Comparison of ENCODE assay signal across 1 cellular context in genomic region chr11:71252782-71253730, GRCh38.
TF ChIP-seq lines count a peak whose summit lies in the region.

No MANE protein-coding gene starts in this region.

TF ChIP-seq in HepG2, 621 proteins besides CTCF, POLR2A, EP300 and RAD21 (continued from another document):
- TF ChIP-seq ZNF629 (CRISPR knock-in tag; conservative IDR thresholded peaks at IDR 0.05), result 0 out of 2 replicates have a peak, but pooled peaks have one; percentile 27
- no peak for TF ChIP-seq PRDM10 (CRISPR knock-in tag; IDR thresholded peaks at IDR 0.05; ENCODE audit: low read depth)
- peak; percentile 77 for TF ChIP-seq IKZF5 (CRISPR knock-in tag; IDR thresholded peaks at IDR 0.05)
- TF ChIP-seq ZNF878 (CRISPR knock-in tag; IDR thresholded peaks at IDR 0.05), result peak; percentile 70; the same call in 1 of the 2 replicates
- TF ChIP-seq KLF11 (CRISPR knock-in tag; IDR thresholded peaks at IDR 0.05), result no peak
- TF ChIP-seq ZSCAN20 (CRISPR knock-in tag; IDR thresholded peaks at IDR 0.05; ENCODE audit: borderline replicate concordance), result 0 out of 2 replicates have a peak, but pooled peaks have one; percentile 36
- TF ChIP-seq CREB1 (IDR thresholded peaks at IDR 0.05), result no peak
- peak; percentile 67 for TF ChIP-seq CREB1 (CRISPR knock-in tag; IDR thresholded peaks at IDR 0.05)
- TF ChIP-seq PPARG (CRISPR knock-in tag; conservative IDR thresholded peaks at IDR 0.05), result peak; percentile 21; the same call in 1 of the 2 replicates
- no peak for TF ChIP-seq DR1 (CRISPR knock-in tag; IDR thresholded peaks at IDR 0.05)
- no peak for TF ChIP-seq ZSCAN21 (CRISPR knock-in tag; IDR thresholded peaks at IDR 0.05; ENCODE audit: borderline replicate concordance)
- TF ChIP-seq FOXP4 (CRISPR knock-in tag; IDR thresholded peaks at IDR 0.05), result peak; percentile 78
- peak; percentile 23; the same call in 1 of the 2 replicates for TF ChIP-seq NR2C2 (CRISPR knock-in tag; IDR thresholded peaks at IDR 0.05; ENCODE audit: borderline replicate concordance)
- peak; percentile 55 for TF ChIP-seq CEBPB (IDR thresholded peaks at IDR 0.05; ENCODE audit: borderline replicate concordance, low read depth, low read length)
- peak; percentile 62; the same call in 1 of the 2 replicates for TF ChIP-seq ATF2 (CRISPR knock-in tag; IDR thresholded peaks at IDR 0.05)
- no peak for TF ChIP-seq ZBTB33 (CRISPR knock-in tag; IDR thresholded peaks at IDR 0.05)
- no peak for TF ChIP-seq PTBP1 (IDR thresholded peaks at IDR 0.05; ENCODE audit: low read depth, low read length, poor library complexity, severe bottlenecking)
- TF ChIP-seq SATB2 (CRISPR knock-in tag; IDR thresholded peaks at IDR 0.05), result no peak
- TF ChIP-seq ZBTB49 (CRISPR knock-in tag; IDR thresholded peaks at IDR 0.05; ENCODE audit: borderline replicate concordance), result no peak
- TF ChIP-seq PRPF4 (IDR thresholded peaks at IDR 0.05; ENCODE audit: low read depth, low read length, poor library complexity, severe bottlenecking), result no peak
- TF ChIP-seq MED1 (CRISPR knock-in tag; IDR thresholded peaks at IDR 0.05), result peak; percentile 89
- TF ChIP-seq ZNF121 (CRISPR knock-in tag; IDR thresholded peaks at IDR 0.05), result no peak
- no peak for TF ChIP-seq RBM22 (optimal IDR thresholded peaks at IDR 0.05; ENCODE audit: low read length)
- TF ChIP-seq ZNF414 (CRISPR knock-in tag; IDR thresholded peaks at IDR 0.05), result no peak
- TF ChIP-seq AKAP8 (CRISPR knock-in tag; IDR thresholded peaks at IDR 0.05), result no peak
